Comparison of ENCODE assay signal across 26 cellular contexts in genomic region chr14:70394674-70395073, GRCh38. TPM values are rescaled to one million over a fixed set of nuclear protein-coding genes. Genes with fewer than 3 reads are reported as not detected.
"Had no signal": no experiment of that assay in that cellular context is flagged by ENCODE, and none has a peak within 500 bp of the region (broad histone marks: within the 10 kb centered on the region; RNA-seq: fewer than 3 reads in every experiment).

No MANE protein-coding gene starts in this region.

- H3K4me3 ChIP-seq: neural progenitor cell, ovary, psoas muscle, skin epidermis, smooth muscle cell, spleen, stomach, thoracic aorta, thyroid gland, tibial nerve, upper lobe of left lung, vagina had no signal

- H3K9ac ChIP-seq: neural progenitor cell, parathyroid adenoma had no signal

- H3K36me3 ChIP-seq: neural progenitor cell, ovary, thoracic aorta, thyroid gland had no signal

- DNase-seq: natural killer cell; occipital lobe; ovary; posterior cingulate gyrus; psoas muscle; right cardiac atrium; spleen; stimulated activated CD4-positive, alpha-beta T cell treated with anti-CD3 and anti-CD28 coated beads, Interleukin-12 subunit alpha, Interleukin-12 subunit beta, amount 100 ng/mL, for 4 hours; stimulated activated CD4-positive, alpha-beta T cell treated with anti-CD3 and anti-CD28 coated beads, Interleukin-1b, Interleukin-23, amount 100 ng/mL, for 48 hours; stimulated activated CD4-positive, alpha-beta T cell treated with anti-CD3 and anti-CD28 coated beads, Interleukin-4, amount 100 ng/mL, for 1 hour; stimulated activated naive B cell treated with anti-CD40 and anti-IgM and Interleukin-4, amounts not matched to agents 10 μg/mL and 1 μg/mL and 100 μg/mL, for 72 hours; stimulated activated naive CD4-positive, alpha-beta T cell treated with Interleukin-2 at 50 U/mL for 16 hours; stomach; thyroid gland; upper lobe of left lung had no signal

- H3K4me1 ChIP-seq: neural progenitor cell, parathyroid adenoma, psoas muscle, spleen, thyroid gland, tibial nerve, upper lobe of left lung, vagina had no signal

- H3K4me2 ChIP-seq: neural progenitor cell, smooth muscle cell had no signal

- H3K27me3 ChIP-seq: neural progenitor cell, ovary, spleen, stomach, thyroid gland, tibial nerve, upper lobe of left lung, vagina had no signal

- H3K9me3 ChIP-seq: ovary, psoas muscle, stomach, thoracic aorta, thyroid gland, upper lobe of left lung, vagina had no signal

- H3K27ac ChIP-seq: neural progenitor cell, ovary, parathyroid adenoma, psoas muscle, skin epidermis, spleen, stomach, thoracic aorta, thyroid gland, tibial nerve, upper lobe of left lung, vagina had no signal

- ATAC-seq: natural killer cell; psoas muscle; right cardiac atrium; sciatic nerve; stimulated activated effector memory CD8-positive, alpha-beta T cell treated with anti-CD3 and anti-CD28 coated beads, Interleukin-12 subunit alpha, Interleukin-12 subunit beta, amount 100 ng/mL, for 72 hours; stimulated activated naive B cell treated with anti-CD40 and anti-IgM and Interleukin-4, amounts not matched to agents 10 μg/mL and 1 μg/mL and 100 μg/mL, for 72 hours had no signal

- H2AFZ ChIP-seq: neural progenitor cell, parathyroid adenoma had no signal

RNA-seq across cellular contexts. Expression of gene ADAM21, which starts 57.3 kb away (rescaled TPM):
- total RNA-seq: natural killer cell, sciatic nerve, smooth muscle cell, stomach, temporal lobe, ureter, vagina had no signal
- polyA plus RNA-seq: smooth muscle cell, stomach had no signal
